8 cellular contexts compared by ENCODE assay signal in the genomic region with DNA sequence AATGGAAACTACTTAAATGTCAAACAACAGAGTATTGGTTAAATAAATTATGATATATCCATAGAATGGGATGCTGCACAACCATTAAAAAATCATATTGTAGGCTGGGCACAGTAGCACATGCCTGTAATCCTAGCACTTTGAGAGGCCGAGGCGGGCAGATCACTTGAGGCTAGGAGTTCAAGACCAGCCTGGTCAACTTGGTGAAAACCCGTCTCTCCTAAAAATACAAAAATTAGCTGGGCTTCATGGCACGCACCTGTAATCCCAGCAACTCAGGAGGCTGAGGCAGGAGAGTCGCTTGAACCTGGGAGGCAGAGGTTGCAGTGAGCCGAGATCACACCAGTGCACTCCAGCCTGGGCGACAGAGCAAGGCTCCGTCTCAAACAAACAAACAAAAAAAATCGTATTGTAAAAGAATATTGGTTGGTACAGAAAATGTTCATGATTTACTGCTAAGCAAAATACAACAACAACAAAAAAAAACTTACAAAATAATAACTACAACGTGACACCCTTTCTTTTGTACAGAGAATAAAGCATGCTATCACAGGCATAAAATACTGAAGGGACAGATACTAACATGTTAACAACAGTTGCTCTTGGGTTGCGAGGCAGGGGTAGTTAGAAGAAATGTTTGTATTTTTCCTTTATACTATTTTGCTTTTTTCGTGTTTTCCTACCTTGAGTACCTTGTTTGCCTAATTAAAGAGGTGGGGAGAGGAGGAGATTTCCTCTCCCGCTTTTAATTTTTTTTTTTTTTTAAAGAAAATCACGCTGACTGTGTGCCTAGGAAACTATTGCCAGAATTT. TPM values are rescaled to one million over a fixed set of nuclear protein-coding genes. Genes with fewer than 3 reads are reported as not detected.
A peak's percentile ranks its signal among the peaks of the same experiment; 100 is the strongest.
DNase-seq lines count a peak whose midpoint lies in the region; ATAC-seq, FAIRE-seq and TF ChIP-seq lines count a peak whose summit lies in the region.

No MANE protein-coding gene starts in this region.

- DNase-seq in SK-N-SH = no peak
- no peak for DNase-seq in activated naive CD8-positive, alpha-beta T cell treated with anti-CD3 and anti-CD28 coated beads for 36 hours
- no peak for DNase-seq in kidney
- DNase-seq in ureter (ENCODE audit: low spot score) = no peak
- no peak for DNase-seq in NOMO-1 treated with DMSO at 0.1 percent for 48 hours (lab: John Stamatoyannopoulos, UW; ENCODE audit: unreplicated experiment)

- H3K36me3 ChIP-seq in SK-N-SH (replicated peaks in 1 of 2; ENCODE audit: control insufficient read depth in 1 of 2, insufficient read depth in 2 of 2, low read length in 1 of 2) (no peaks in the 10 kb centered on the region), kidney (ENCODE audit: control insufficient read depth in 1 of 2, insufficient read depth in 2 of 2, low read length in 2 of 2) (no peaks in the 10 kb centered on the region), stomach smooth muscle (ENCODE audit: control insufficient read depth in 2 of 2, insufficient read depth in 2 of 2, low read length in 2 of 2) (no peaks in the 10 kb centered on the region)

- no peaks in the 10 kb centered on the region for H4K20me1 ChIP-seq in SK-N-SH (ENCODE audit: insufficient read depth)

- TF ChIP-seq RAD21 in SK-N-SH (IDR thresholded peaks at IDR 0.05; ENCODE audit: low read length) = no peak

- no peak for FAIRE-seq in kidney (lab: Jason Lieb, UNC)

- H3F3A ChIP-seq in SK-N-SH (replicated peaks; ENCODE audit: insufficient read depth) = peaks cover 8% of the 10 kb centered on the region

- H3K27me3 ChIP-seq in SK-N-SH (ENCODE audit: insufficient read depth) = no peaks in the 10 kb centered on the region
- no peaks in the 10 kb centered on the region for H3K27me3 ChIP-seq in stomach smooth muscle (ENCODE audit: control insufficient read depth in 1 of 2, insufficient read depth in 2 of 2, low read length in 2 of 2)

- H3K4me3 ChIP-seq in SK-N-SH (ENCODE audit: low read depth in 2 of 2, low read length in 1 of 2) (peak overlapping the region; percentile 38 to 55; a peak in 3 of 4 replicates), kidney (ENCODE audit: low read length in 2 of 2) (peak overlapping the region; percentile 62 to 68), stomach smooth muscle (ENCODE audit: low read length in 2 of 2) (peak overlapping the region; percentile 69 to 80)

- H3K27ac ChIP-seq in SK-N-SH (ENCODE audit: low read depth in 2 of 2, low read length in 1 of 2) (peak overlapping the region in 1 of 2 experiments; percentile 28; a peak in 2 of 4 replicates), kidney (ENCODE audit: low read depth in 2 of 2, low read length in 2 of 2) (peak overlapping the region; percentile 46 to 87), stomach smooth muscle (ENCODE audit: low read length) (peak overlapping the region; percentile 46)

- H3K4me1 ChIP-seq in SK-N-SH (ENCODE audit: control insufficient read depth in 1 of 2, insufficient read depth in 2 of 2, low read depth in 1 of 2, low read length in 1 of 2) = no peaks in the 10 kb centered on the region; a peak in 1 of 4 replicates
- peaks cover 0 to 2% of the 10 kb centered on the region in 2 donors for H3K4me1 ChIP-seq in kidney (ENCODE audit: control insufficient read depth in 1 of 2, insufficient read depth in 1 of 2, low read depth in 1 of 2, low read length in 2 of 2)
- peaks cover 12% of the 10 kb centered on the region for H3K4me1 ChIP-seq in stomach smooth muscle (ENCODE audit: control insufficient read depth, insufficient read depth, low read length)

- POLR2A ChIA-PET in SK-N-SH (lab: Yijun Ruan, JAX) = interaction anchor here (0.6 kb wide), 1 partner anchor 10 kb away, joined by 3 read pairs; no protein-coding TSS in a partner anchor

- H3K36me3 Mint-ChIP-seq in activated naive CD8-positive, alpha-beta T cell treated with anti-CD3 and anti-CD28 coated beads for 36 hours = no peaks in the 10 kb centered on the region

- H3K9ac ChIP-seq in SK-N-SH (peak overlapping the region; percentile 62), kidney (ENCODE audit: low read length in 2 of 2) (peak overlapping the region in 1 of 2 donors; percentile 57), stomach smooth muscle (ENCODE audit: low read length in 2 of 2) (peak overlapping the region; percentile 55 to 85)

- no peak for TF ChIP-seq CTCF in SK-N-SH (IDR thresholded peaks at IDR 0.05)
- no peak for TF ChIP-seq CTCF in kidney (IDR thresholded peaks at IDR 0.05; ENCODE audit: borderline replicate concordance, extremely low read depth, insufficient read depth)

- intact Hi-C loops in kidney (cut with DNase I) = no loop called here

- CTCF ChIA-PET in SK-N-SH (lab: Yijun Ruan, JAX) = interaction anchor here (0.9 to 1.4 kb wide), 3 partner anchors 72 to 80 kb away, joined by 3 to 4 read pairs (median 3); no protein-coding TSS in a partner anchor

- H3K9me3 Mint-ChIP-seq in activated naive CD8-positive, alpha-beta T cell treated with anti-CD3 and anti-CD28 coated beads for 36 hours = no peaks in the 10 kb centered on the region

- H3K79me2 ChIP-seq in SK-N-SH (ENCODE audit: insufficient read depth) = no peaks in the 10 kb centered on the region

- ATAC-seq in SK-N-SH treated with all-trans-retinoic acid at 6 μM for 48 hours (no peak), GM18519 (IDR thresholded peaks at IDR 0.05; ENCODE audit: low FRiP score, unreplicated experiment) (no peak)

- H3K9me2 ChIP-seq in SK-N-SH = no peaks in the 10 kb centered on the region

- peak overlapping the region; percentile 70 for H3K4me3 Mint-ChIP-seq in activated naive CD8-positive, alpha-beta T cell treated with anti-CD3 and anti-CD28 coated beads for 36 hours

- H3K4me2 ChIP-seq in SK-N-SH = peak overlapping the region; percentile 89

- no peak overlapping the region for H3K27ac Mint-ChIP-seq in activated naive CD8-positive, alpha-beta T cell treated with anti-CD3 and anti-CD28 coated beads for 36 hours

- peaks cover 20% of the 10 kb centered on the region for H3K4me1 Mint-ChIP-seq in activated naive CD8-positive, alpha-beta T cell treated with anti-CD3 and anti-CD28 coated beads for 36 hours

- WGBS in SK-N-SH (ENCODE audit: low lambda C conversion rate) = 90% methylated on average over 14 of the region's 14 CpGs

- peak overlapping the region; percentile 84; the same call in 1 of the 2 replicates for H2AFZ ChIP-seq in SK-N-SH (ENCODE audit: low read depth)

- no peaks in the 10 kb centered on the region for H3K9me3 ChIP-seq in SK-N-SH
- H3K9me3 ChIP-seq in kidney (ENCODE audit: control insufficient read depth in 1 of 2, low read length in 2 of 2) = no peaks in the 10 kb centered on the region
- H3K9me3 ChIP-seq in stomach smooth muscle (ENCODE audit: control insufficient read depth in 2 of 2, low read length in 2 of 2) = no peaks in the 10 kb centered on the region

- peaks cover 28% of the 10 kb centered on the region for H3K27me3 Mint-ChIP-seq in activated naive CD8-positive, alpha-beta T cell treated with anti-CD3 and anti-CD28 coated beads for 36 hours

- no peak for TF ChIP-seq EP300 in SK-N-SH (IDR thresholded peaks at IDR 0.05; ENCODE audit: borderline replicate concordance in 1 of 2, low read depth in 1 of 2, low read length in 1 of 2)

TF ChIP-seq in SK-N-SH, 30 proteins besides CTCF, POLR2A, EP300 and RAD21 (continues in another document):
- TF ChIP-seq FOSL2 (IDR thresholded peaks at IDR 0.05; ENCODE audit: borderline replicate concordance, low read depth) = no peak

TF ChIP-seq in SK-N-SH treated with all-trans-retinoic acid at 6 μM for 48 hours, 23 proteins besides CTCF, POLR2A, EP300 and RAD21:
- no peak for TF ChIP-seq ZNF70 (CRISPR knock-in tag; IDR thresholded peaks at IDR 0.05)
- TF ChIP-seq ZNF565 (CRISPR knock-in tag; conservative IDR thresholded peaks at IDR 0.05; ENCODE audit: low read depth) = no peak

RNA-seq across cellular contexts. Expression of gene RRAS2, which starts 21.3 kb away (rescaled TPM):
- polyA plus RNA-seq in SK-N-SH (2012; rRNA removed) (53.3 and 55.3 TPM in 2 replicates), kidney (ENCODE audit: insufficient read depth, low read depth, low replicate concordance) (23.3 TPM)
- 73.7 and 93.3 TPM in 2 replicates for polyA plus RNA-seq in SK-N-SH (2012; cell fraction: cytosol; rRNA removed)
- polyA plus RNA-seq in SK-N-SH (2012; cell fraction: nucleus; rRNA removed) = 19.4 and 31.6 TPM in 2 replicates
- total RNA-seq in activated naive CD8-positive, alpha-beta T cell treated with anti-CD3 and anti-CD28 coated beads for 36 hours = 10 to 100 TPM; 70.7 to 72.7 TPM
- total RNA-seq in kidney (33.2 TPM), ureter (31.1 TPM)
